In the genomic region with DNA sequence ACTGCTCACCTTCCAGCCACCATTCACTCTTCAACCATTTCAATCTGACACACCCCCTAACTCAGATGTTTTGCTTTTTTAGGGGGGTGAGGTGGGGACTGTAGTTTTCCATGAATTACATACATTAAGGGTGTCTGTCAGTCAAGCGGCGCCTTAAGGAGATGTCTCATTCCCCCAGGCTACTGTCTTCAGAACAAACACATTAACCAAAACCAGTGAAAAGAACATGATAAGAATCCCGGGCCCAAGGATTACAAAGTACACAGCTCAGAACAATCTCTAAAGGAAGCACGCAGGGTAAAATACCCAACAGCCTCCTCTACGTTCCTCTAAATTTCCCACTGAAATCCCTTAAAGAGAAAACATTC, we compare ENCODE assay signal across 8 cellular contexts.
DNase-seq lines count a peak whose midpoint lies in the region; ATAC-seq and TF ChIP-seq lines count a peak whose summit lies in the region.

No MANE protein-coding gene starts in this region.

- no peak overlapping the region for H2AFZ ChIP-seq in HCT116 (ENCODE audit: low read depth, low read length, poor library complexity, severe bottlenecking)

- no peaks in the 10 kb centered on the region for H3K27me3 ChIP-seq in HCT116 (ENCODE audit: insufficient read depth, low read length)

- H3K9me3 ChIP-seq in HCT116 (ENCODE audit: control insufficient read depth in 1 of 2, insufficient read depth in 1 of 2, low read depth in 1 of 2, low read length in 2 of 2) = no peaks in the 10 kb centered on the region

- TSS peak; percentile 83 for BruUV-seq in HCT116 (replicated peaks; lab: Mats Ljungman, UMichigan)

- intact Hi-C loops in HCT116 (cut with micrococcal nuclease) = loop anchor here (1.0 to 10.0 kb wide), 3 partner anchors 65 to 270 kb away; partner anchors contain the start of gene IRF2
- intact Hi-C loops in sciatic nerve (cut with DNase I) = loop anchor here (5.0 to 10.0 kb wide), 2 partner anchors 62 to 270 kb away; partner anchors contain the start of gene IRF2

- peaks cover 0 to 5% of the 10 kb centered on the region in 2 experiments; a peak in 1 of 4 replicates for H3K4me1 ChIP-seq in HCT116 (ENCODE audit: control insufficient read depth in 1 of 2, insufficient read depth in 2 of 2, low read length in 2 of 2)

- no peaks in the 10 kb centered on the region for H4K20me1 ChIP-seq in HCT116 (ENCODE audit: insufficient read depth)

- H3K9ac ChIP-seq in HCT116 (ENCODE audit: low read length) = peak overlapping the region; percentile 76

- POLR2A ChIA-PET in HCT116 (lab: Charles Lee) = interaction anchor here (0.8 kb wide), 1 partner anchor 62 kb away, joined by 3 read pairs; the partner anchor contains the start of gene IRF2

- DNase-seq in HCT116 (ENCODE audit: low read depth, low spot score) (no peak), glomerular visceral epithelial cell (ENCODE audit: extremely low spot score) (peak; percentile 12), sciatic nerve (ENCODE audit: low spot score) (no peak), SW 1271 (lab: John Stamatoyannopoulos, UW) (no peak)

- peak overlapping the region; percentile 51 to 74 for H3K4me3 ChIP-seq in HCT116 (replicated peaks in 1 of 2; ENCODE audit: low read depth in 1 of 2, low read length in 2 of 2)

- H3K27ac ChIP-seq in HCT116 (ENCODE audit: low read depth, low read length) (peak overlapping the region; percentile 61), VCaP (peak overlapping the region; percentile 90)

- no peak for TF ChIP-seq CTCF in HCT116 (IDR thresholded peaks at IDR 0.05 in 2 of 3, conservative IDR thresholded peaks at IDR 0.05 in 1 of 3; ENCODE audit: borderline replicate concordance in 1 of 3, insufficient read depth in 1 of 3, low read depth in 2 of 3, low read length in 2 of 3)
- TF ChIP-seq CTCF in VCaP (conservative IDR thresholded peaks at IDR 0.05) = no peak

- TF ChIP-seq POLR2A in HCT116 (IDR thresholded peaks at IDR 0.05; ENCODE audit: borderline replicate concordance, extremely low read depth, insufficient read depth, insufficient read length) = no peak

- H3K36me3 ChIP-seq in HCT116 (ENCODE audit: control insufficient read depth in 1 of 2, insufficient read depth in 2 of 2, low read length in 2 of 2) = no peaks in the 10 kb centered on the region

- CTCF ChIA-PET in HCT116 (lab: Charles Lee) = interaction anchor here (1.1 to 1.5 kb wide), 2 partner anchors 249 to 273 kb away, joined by 3 to 13 read pairs; no protein-coding TSS in a partner anchor

- no peaks in the 10 kb centered on the region for H3K79me2 ChIP-seq in HCT116 (ENCODE audit: insufficient read depth, low read length)

- peak overlapping the region; percentile 81 for H3K4me2 ChIP-seq in HCT116 (ENCODE audit: low read length)

- no peak for ATAC-seq in HCT116
- peak; percentile 6 for ATAC-seq in sciatic nerve
- ATAC-seq in HG03280 (IDR thresholded peaks at IDR 0.05; ENCODE audit: unreplicated experiment) = no peak
- ATAC-seq in HG03469 (IDR thresholded peaks at IDR 0.05; ENCODE audit: unreplicated experiment) = no peak
- no peak for ATAC-seq in GM21825 (IDR thresholded peaks at IDR 0.05; ENCODE audit: unreplicated experiment)

- RAD21 ChIA-PET in HCT116 (lab: Charles Lee; ENCODE audit: low non-redundant PET in 1 of 2, low total read pairs in 2 of 2, uncharacterized antibody in 2 of 2, unreplicated experiment in 2 of 2) = interaction anchor here in 1 of 2 experiments (1.1 kb wide), 1 partner anchor 273 kb away, joined by 3 read pairs; no protein-coding TSS in a partner anchor

- TF ChIP-seq RAD21 in HCT116 (IDR thresholded peaks at IDR 0.05; ENCODE audit: low read depth) = no peak

- H3K9me2 ChIP-seq in HCT116 (ENCODE audit: insufficient read depth) = no peaks in the 10 kb centered on the region

TF ChIP-seq in HCT116, 20 proteins besides CTCF, POLR2A, EP300 and RAD21:
- no peak for TF ChIP-seq TCF7L2 (IDR thresholded peaks at IDR 0.05; ENCODE audit: borderline replicate concordance, extremely low read depth, insufficient read depth, insufficient read length)
- TF ChIP-seq EGR1 (IDR thresholded peaks at IDR 0.05; ENCODE audit: low read depth) = no peak
- no peak for TF ChIP-seq ZFX (IDR thresholded peaks at IDR 0.05)
- TF ChIP-seq, protein P1, sequence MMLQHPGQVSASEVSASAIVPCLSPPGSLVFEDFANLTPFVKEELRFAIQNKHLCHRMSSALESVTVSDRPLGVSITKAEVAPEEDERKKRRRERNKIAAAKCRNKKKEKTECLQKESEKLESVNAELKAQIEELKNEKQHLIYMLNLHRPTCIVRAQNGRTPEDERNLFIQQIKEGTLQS (IDR thresholded peaks at IDR 0.05) = no peak
